In genomic region chr1:16643001-16643411, GRCh38 we compare ENCODE assay signal across 8 cellular contexts. TPM values are rescaled to one million over a fixed set of nuclear protein-coding genes. Genes with fewer than 3 reads are reported as not detected.
DNase-seq lines count a peak whose midpoint lies in the region; ATAC-seq and TF ChIP-seq lines count a peak whose summit lies in the region.
"Not testable (repeated sequence)": the region's sequence is repeated elsewhere in the genome, so short reads cannot be mapped to it uniquely, and the experiment has no call there.

No MANE protein-coding gene starts in this region.

- not testable (repeated sequence) for H4K8ac ChIP-seq in H9 (replicated peaks; ENCODE audit: insufficient read length, low read depth, low read length)

- not testable (repeated sequence) for H4K5ac ChIP-seq in H9 (ENCODE audit: insufficient read length, low read depth, low read length)

- not testable (repeated sequence) for H3K4me3 Mint-ChIP-seq in H9

- H3K4me2 ChIP-seq in H9 (ENCODE audit: insufficient read depth, insufficient read length, low read length) = not testable (repeated sequence)

- not testable (repeated sequence) for H2BK120ac ChIP-seq in H9 (ENCODE audit: low read depth, low read length, poor library complexity, severe bottlenecking)

- peaks cover 14% of the 10 kb centered on the region for H3K23me2 ChIP-seq in H9 (ENCODE audit: insufficient read length, low read depth, low read length, poor library complexity, severe bottlenecking)

- not testable (repeated sequence) for H3K27ac Mint-ChIP-seq in H9

- H4K20me1 ChIP-seq in H9 (ENCODE audit: control insufficient read depth, insufficient read depth, insufficient read length) = not testable (repeated sequence)

- H3K9me3 ChIP-seq in H9 (ENCODE audit: control insufficient read depth, low read depth, low read length); WERI-Rb-1 (ENCODE audit: severe bottlenecking); muscle layer of duodenum (ENCODE audit: control insufficient read depth in 1 of 2, low read length in 2 of 2); skeletal muscle tissue (ENCODE audit: control insufficient read depth in 3 of 3, low read length in 3 of 3): not testable (repeated sequence)

- not testable (repeated sequence) for ATAC-seq in left ventricle myocardium superior

- H3K4me1 ChIP-seq in H9 (ENCODE audit: insufficient read depth, low read length) = not testable (repeated sequence)
- H3K4me1 ChIP-seq in muscle layer of duodenum (ENCODE audit: control insufficient read depth in 1 of 2, insufficient read depth in 2 of 2, low read length in 2 of 2) (peaks cover 13 to 32% of the 10 kb centered on the region in 2 donors), skeletal muscle tissue (ENCODE audit: control insufficient read depth in 3 of 3, insufficient read depth in 3 of 3, low read length in 3 of 3) (peaks cover 56 to 61% (median 60%) of the 10 kb centered on the region in 3 donors)

- not testable (repeated sequence) for H3K4me3 ChIP-seq in WERI-Rb-1 (ENCODE audit: low read depth, low read length)
- peak overlapping the region; percentile 75 for H3K4me3 ChIP-seq in coronary artery
- H3K4me3 ChIP-seq in muscle layer of duodenum (ENCODE audit: low read depth in 1 of 2, low read length in 2 of 2) = peak overlapping the region; percentile 94 to 99
- H3K4me3 ChIP-seq in skeletal muscle tissue (ENCODE audit: low read length in 3 of 3) = peak overlapping the region; percentile 53 to 100 (median 100)

- H3K9me3 Mint-ChIP-seq in H9 = not testable (repeated sequence)

- H3K4ac ChIP-seq in H9 (ENCODE audit: low read depth, low read length) = not testable (repeated sequence)

- H3K27me3 Mint-ChIP-seq in H9 (ENCODE audit: low read depth) = not testable (repeated sequence)

- H3K27ac ChIP-seq in H9 (ENCODE audit: insufficient read length, low read depth, low read length); WERI-Rb-1; coronary artery: not testable (repeated sequence)
- peak overlapping the region; percentile 39 for H3K27ac ChIP-seq in muscle layer of duodenum (ENCODE audit: low read length)
- H3K27ac ChIP-seq in skeletal muscle tissue (ENCODE audit: low read depth, low read length) = peak overlapping the region; percentile 7

- not testable (repeated sequence) for H3K56ac ChIP-seq in H9 (ENCODE audit: insufficient read length, low read depth, low read length)

- not testable (repeated sequence) for H3K23ac ChIP-seq in H9 (ENCODE audit: insufficient read length, low read depth, low read length)

- H3K79me2 ChIP-seq in H9 (ENCODE audit: insufficient read depth, low read length) = not testable (repeated sequence)

- H3K4me1 Mint-ChIP-seq in H9 = not testable (repeated sequence)

- not testable (repeated sequence) for H2BK12ac ChIP-seq in H9 (ENCODE audit: insufficient read length, low read depth, low read length)

- H3K79me1 ChIP-seq in H9 (ENCODE audit: insufficient read depth, low read depth, low read length, poor library complexity, severe bottlenecking) = not testable (repeated sequence)

- intact Hi-C loops in left ventricle myocardium superior (cut with micrococcal nuclease) = not testable (repeated sequence)

- H3T11ph ChIP-seq in H9 (ENCODE audit: low read length) = not testable (repeated sequence)

- H3K36me3 ChIP-seq in WERI-Rb-1; muscle layer of duodenum (ENCODE audit: control insufficient read depth in 1 of 2, insufficient read depth in 2 of 2, low read length in 2 of 2): not testable (repeated sequence)
- peaks cover 0 to 16% (median 10%) of the 10 kb centered on the region in 3 donors for H3K36me3 ChIP-seq in skeletal muscle tissue (ENCODE audit: control insufficient read depth in 3 of 3, insufficient read depth in 3 of 3, low read length in 3 of 3)

- H2BK15ac ChIP-seq in H9 (ENCODE audit: low read depth, low read length) = not testable (repeated sequence)

- H3K18ac ChIP-seq in H9 (ENCODE audit: insufficient read length, low read depth, low read length) = not testable (repeated sequence)

- not testable (repeated sequence) for TF ChIP-seq CTCF in H9 (conservative IDR thresholded peaks at IDR 0.05); WERI-Rb-1 (IDR thresholded peaks at IDR 0.05; ENCODE audit: low read depth, low read length); coronary artery (IDR thresholded peaks at IDR 0.05)

- peak; percentile 41 for DNase-seq in H9
- peak; percentile 16 for DNase-seq in WERI-Rb-1
- peak; percentile 8 for DNase-seq in activated T-helper 9 cell treated with anti-CD3 and anti-CD28 coated beads, Interleukin-2, amount 50 U/mL, for 16 hours (ENCODE audit: low read depth)
- DNase-seq in coronary artery (ENCODE audit: low spot score) = peak; percentile 84
- peak; percentile 42 for DNase-seq in left ventricle myocardium superior
- peak; percentile 60 for DNase-seq in ureter (ENCODE audit: low spot score)

- not testable (repeated sequence) for H3K14ac ChIP-seq in H9 (ENCODE audit: insufficient read depth, low read length)

- no CpG with 5 or more reads among the region's 4 CpGs for WGBS in H9 (ENCODE audit: extremely low coverage, insufficient read length, low lambda C conversion rate)

- not testable (repeated sequence) for H3K36me3 Mint-ChIP-seq in H9 (ENCODE audit: insufficient read depth in 1 of 3, low read depth in 3 of 3)

- H2BK20ac ChIP-seq in H9 (ENCODE audit: low read depth, low read length, poor library complexity, severe bottlenecking) = not testable (repeated sequence)

- H2AK5ac ChIP-seq in H9 (ENCODE audit: insufficient read length, low read length) = not testable (repeated sequence)

- H2AFZ ChIP-seq in H9 (ENCODE audit: low read length) = not testable (repeated sequence)

- H3K9ac ChIP-seq in H9 (ENCODE audit: extremely low read depth, insufficient read length, low read length) = not testable (repeated sequence)
- H3K9ac ChIP-seq in skeletal muscle tissue (ENCODE audit: low read depth in 1 of 3, low read length in 3 of 3) = peak overlapping the region; percentile 30 to 100 (median 98)

- H4K91ac ChIP-seq in H9 (ENCODE audit: insufficient read length, low read depth, low read length) = not testable (repeated sequence)

- not testable (repeated sequence) for H3K27me3 ChIP-seq in H9 (ENCODE audit: insufficient read depth, low read length); WERI-Rb-1 (ENCODE audit: insufficient read depth, low read depth, severe bottlenecking); muscle layer of duodenum (ENCODE audit: low read depth, low read length); skeletal muscle tissue (ENCODE audit: control insufficient read depth in 3 of 3, insufficient read depth in 3 of 3, low read length in 3 of 3)

- not testable (repeated sequence) for H2BK5ac ChIP-seq in H9 (ENCODE audit: insufficient read length, low read length)

RNA-seq across cellular contexts. Expression of gene RNU1-3, which starts 23.7 kb away (rescaled TPM):
- 1,874 and 2,051 TPM in 2 replicates for total RNA-seq in H9 (2021)
- 4,234 TPM for total RNA-seq in left ventricle myocardium superior
- total RNA-seq in skeletal muscle tissue = under 0.01 TPM
- total RNA-seq in ureter = 1,626 TPM

RNA-seq across cellular contexts. Expression of gene NBPF1, which starts 29.6 kb away (rescaled TPM):
- 27.7 and 29.3 TPM in 2 replicates for total RNA-seq in H9 (2021)
- total RNA-seq in left ventricle myocardium superior = 12.2 TPM
- total RNA-seq in skeletal muscle tissue = 69.4 TPM
- total RNA-seq in ureter = 61.9 TPM

Comparison
In these comparisons a context has a peak if more than half of its experiments do, and no peak if none do; other contexts are left out.
1. DNase-seq: peak in every context shown above with its lines; median percentile 84 in coronary artery; 60 in ureter; 42 in left ventricle myocardium superior; 41 in H9; 16 in WERI-Rb-1; 8 in activated T-helper 9 cell treated with anti-CD3 and anti-CD28 coated beads, Interleukin-2, amount 50 U/mL, for 16 hours.
2. RNA of gene RNU1-3, which starts 23.7 kb away (total RNA-seq): 4,234 TPM in left ventricle myocardium superior (single experiment), 1,874 to 2,051 TPM in H9 and 1,626 TPM in ureter (single experiment); under 0.01 TPM in skeletal muscle tissue (single experiment); every median in the first group is over 1,000 times any median in the second.